In the genomic region with DNA sequence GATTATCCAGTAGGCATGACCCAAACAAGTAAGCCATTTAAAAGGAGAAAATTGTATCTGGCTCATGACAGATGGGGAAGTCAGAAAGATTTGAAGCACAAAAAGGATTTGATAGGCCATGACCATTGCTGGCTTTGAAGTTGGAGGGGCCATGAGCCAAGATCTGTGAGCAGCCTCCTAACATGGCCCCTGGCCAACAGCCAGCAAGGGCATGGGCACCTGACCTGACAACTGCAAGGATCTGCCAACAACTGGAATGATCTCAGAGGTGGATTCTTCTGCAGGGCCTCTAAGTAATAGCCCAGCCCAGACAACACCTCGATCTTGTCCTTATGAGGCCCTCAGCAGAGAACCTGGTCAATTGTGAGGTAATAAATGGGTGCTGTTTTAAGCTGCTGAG, we compare ENCODE assay signal across 25 cellular contexts.
"Had no signal": no experiment of that assay in that cellular context is flagged by ENCODE, and none has a peak within 500 bp of the region (broad histone marks: within the 10 kb centered on the region; RNA-seq: fewer than 3 reads in every experiment).

No MANE protein-coding gene starts in this region.

- H3K4me1 ChIP-seq: lower lobe of right lung, right atrium auricular region, right lobe of liver, uterus had no signal

- H3K36me3 Mint-ChIP-seq: immature natural killer cell; mesothelial cell of epicardium; naive B cell; natural killer cell; stimulated activated naive B cell treated with anti-CD40 and anti-IgM and Interleukin-4, amounts not matched to agents 10 μg/mL and 1 μg/mL and 100 μg/mL, for 72 hours had no signal

- H3K9me3 ChIP-seq: left lung, lower lobe of right lung, ovary, right atrium auricular region, right lobe of liver, stomach, thoracic aorta, tibial artery, uterus had no signal

- H3K4me1 Mint-ChIP-seq: immature natural killer cell; naive B cell; natural killer cell; stimulated activated naive B cell treated with anti-CD40 and anti-IgM and Interleukin-4, amounts not matched to agents 10 μg/mL and 1 μg/mL and 100 μg/mL, for 72 hours had no signal

- H3K27me3 Mint-ChIP-seq: progenitor cell of endocrine pancreas, type B pancreatic cell had no signal

- H3K27ac Mint-ChIP-seq: immature natural killer cell; mesothelial cell of epicardium; naive B cell; natural killer cell; progenitor cell of endocrine pancreas; stimulated activated naive B cell treated with anti-CD40 and anti-IgM and Interleukin-4, amounts not matched to agents 10 μg/mL and 1 μg/mL and 100 μg/mL, for 72 hours; type B pancreatic cell had no signal

- ATAC-seq: left colon; left lung; lower lobe of right lung; natural killer cell; right lobe of liver; stimulated activated naive B cell treated with anti-CD40 and anti-IgM and Interleukin-4, amounts not matched to agents 10 μg/mL and 1 μg/mL and 100 μg/mL, for 72 hours; stimulated activated naive CD8-positive, alpha-beta T cell treated with anti-CD3 and anti-CD28 coated beads, Interleukin-15, Interleukin-2, amounts not matched to agents 100 U/mL and 50 U/mL, for 24 hours had no signal

- H3K4me3 Mint-ChIP-seq: immature natural killer cell; mesothelial cell of epicardium; naive B cell; natural killer cell; stimulated activated naive B cell treated with anti-CD40 and anti-IgM and Interleukin-4, amounts not matched to agents 10 μg/mL and 1 μg/mL and 100 μg/mL, for 72 hours; type B pancreatic cell had no signal

- H3K9me3 Mint-ChIP-seq: immature natural killer cell, mesothelial cell of epicardium, natural killer cell, type B pancreatic cell had no signal

- H3K4me3 ChIP-seq: left lung, lower lobe of right lung, ovary, right atrium auricular region, right lobe of liver, smooth muscle cell, stomach, thoracic aorta, tibial artery, uterus had no signal

- DNase-seq: hypothalamus; immature natural killer cell; kidney; left colon; left lung; lower lobe of right lung; mammary epithelial cell; mesendoderm; naive B cell; natural killer cell; ovary; right lobe of liver; stimulated activated CD4-positive, alpha-beta T cell treated with anti-CD3 and anti-CD28 coated beads, Interleukin-2, amount 100 ng/mL, for 24 hours; stimulated activated CD4-positive, alpha-beta T cell treated with anti-CD3 and anti-CD28 coated beads, Interleukin-4, amount 100 ng/mL, for 1 hour; stimulated activated naive B cell treated with anti-CD40 and anti-IgM and Interleukin-4, amounts not matched to agents 10 μg/mL and 1 μg/mL and 100 μg/mL, for 72 hours; stimulated activated naive CD8-positive, alpha-beta T cell treated with anti-CD3 and anti-CD28 coated beads, Interleukin-15, Interleukin-2, amounts not matched to agents 100 U/mL and 50 U/mL, for 24 hours; stomach; tibial artery; uterus had no signal

- H3K36me3 ChIP-seq: left lung, lower lobe of right lung, ovary, right atrium auricular region, right lobe of liver, stomach, thoracic aorta, tibial artery, uterus had no signal

- H3K27ac ChIP-seq: left lung, lower lobe of right lung, ovary, right atrium auricular region, right lobe of liver, stomach, thoracic aorta, tibial artery, uterus had no signal

- H3K27me3 ChIP-seq: left lung, ovary, right atrium auricular region, right lobe of liver, stomach, tibial artery, uterus had no signal
